ENCODE assay signal across 2 cellular contexts in genomic region chr3:53227993-53228885, GRCh38.
TF ChIP-seq lines count a peak whose summit lies in the region.

No MANE protein-coding gene starts in this region.

TF ChIP-seq in A549, 52 proteins besides CTCF, POLR2A, EP300 and RAD21:
- TF ChIP-seq HEYL (CRISPR knock-in tag; IDR thresholded peaks at IDR 0.05) = no peak
- TF ChIP-seq HMGXB4 (CRISPR knock-in tag; IDR thresholded peaks at IDR 0.05; ENCODE audit: borderline replicate concordance) = no peak
- TF ChIP-seq HES2 (IDR thresholded peaks at IDR 0.05) = no peak
- TF ChIP-seq JUNB (IDR thresholded peaks at IDR 0.05) = no peak
- no peak for TF ChIP-seq TFCP2L1 (CRISPR knock-in tag; IDR thresholded peaks at IDR 0.05)
- no peak for TF ChIP-seq KDM1A (IDR thresholded peaks at IDR 0.05; ENCODE audit: low read depth)
- TF ChIP-seq HOXB5 (CRISPR knock-in tag; IDR thresholded peaks at IDR 0.05) = no peak
- no peak for TF ChIP-seq ZFP36 (IDR thresholded peaks at IDR 0.05; ENCODE audit: borderline replicate concordance, partially characterized antibody)
- TF ChIP-seq ZC3H11A (IDR thresholded peaks at IDR 0.05) = no peak
- TF ChIP-seq ELK1 (IDR thresholded peaks at IDR 0.05; ENCODE audit: low read depth, low read length) = no peak
- no peak for TF ChIP-seq EHMT2 (IDR thresholded peaks at IDR 0.05; ENCODE audit: low read depth)
- no peak for TF ChIP-seq NFE2L2 (conservative IDR thresholded peaks at IDR 0.05; ENCODE audit: low read length)
- no peak for TF ChIP-seq HDAC2 (IDR thresholded peaks at IDR 0.05)
- TF ChIP-seq EHF (CRISPR knock-in tag; IDR thresholded peaks at IDR 0.05) = no peak
- TF ChIP-seq RFX5 (IDR thresholded peaks at IDR 0.05) = no peak
- TF ChIP-seq PBX3 (IDR thresholded peaks at IDR 0.05) = no peak
- no peak for TF ChIP-seq FOSL2 (IDR thresholded peaks at IDR 0.05)
- no peak for TF ChIP-seq FOSL2 (CRISPR knock-in tag; IDR thresholded peaks at IDR 0.05)
- no peak for TF ChIP-seq CHD2 (IDR thresholded peaks at IDR 0.05; ENCODE audit: low read length, partially characterized antibody)
- no peak for TF ChIP-seq NPAS2 (CRISPR knock-in tag; IDR thresholded peaks at IDR 0.05; ENCODE audit: borderline replicate concordance)
- TF ChIP-seq FOSB (CRISPR knock-in tag; IDR thresholded peaks at IDR 0.05) = no peak

TF ChIP-seq in GM12878, 131 proteins besides CTCF, POLR2A, EP300 and RAD21:
- no peak for TF ChIP-seq YBX1 (IDR thresholded peaks at IDR 0.05)
- no peak for TF ChIP-seq BCL3 (IDR thresholded peaks at IDR 0.05; ENCODE audit: borderline replicate concordance, insufficient read depth, low read depth, low read length, poor library complexity, severe bottlenecking)
- TF ChIP-seq RBBP5 (conservative IDR thresholded peaks at IDR 0.05) = no peak
- TF ChIP-seq PML (IDR thresholded peaks at IDR 0.05; ENCODE audit: low read length) = no peak
- no peak for TF ChIP-seq MEF2A (IDR thresholded peaks at IDR 0.05; ENCODE audit: insufficient read depth, low read depth, low read length)
- TF ChIP-seq SP1 (IDR thresholded peaks at IDR 0.05; ENCODE audit: low read depth, low read length) = no peak
- no peak for TF ChIP-seq SIX5 (IDR thresholded peaks at IDR 0.05; ENCODE audit: low read depth, low read length, severe bottlenecking)
- no peak for TF ChIP-seq E2F4 (IDR thresholded peaks at IDR 0.05; ENCODE audit: low read depth, low read length)
- no peak for TF ChIP-seq HCFC1 (IDR thresholded peaks at IDR 0.05; ENCODE audit: low read length)
- TF ChIP-seq NR2C1 (IDR thresholded peaks at IDR 0.05) = no peak
- TF ChIP-seq TCF12 (IDR thresholded peaks at IDR 0.05; ENCODE audit: low read depth, low read length) = no peak
- no peak for TF ChIP-seq EZH2 (IDR thresholded peaks at IDR 0.05; ENCODE audit: borderline replicate concordance, control insufficient read depth, low read depth, low read length)
- no peak for TF ChIP-seq MYC (IDR thresholded peaks at IDR 0.05; ENCODE audit: insufficient read depth, insufficient read length, insufficient replicate concordance, low read length, severe bottlenecking)
TF ChIP-seq in GM12878: peak in this region for 0.
